Comparison of ENCODE assay signal across 9 cellular contexts in the genomic region with DNA sequence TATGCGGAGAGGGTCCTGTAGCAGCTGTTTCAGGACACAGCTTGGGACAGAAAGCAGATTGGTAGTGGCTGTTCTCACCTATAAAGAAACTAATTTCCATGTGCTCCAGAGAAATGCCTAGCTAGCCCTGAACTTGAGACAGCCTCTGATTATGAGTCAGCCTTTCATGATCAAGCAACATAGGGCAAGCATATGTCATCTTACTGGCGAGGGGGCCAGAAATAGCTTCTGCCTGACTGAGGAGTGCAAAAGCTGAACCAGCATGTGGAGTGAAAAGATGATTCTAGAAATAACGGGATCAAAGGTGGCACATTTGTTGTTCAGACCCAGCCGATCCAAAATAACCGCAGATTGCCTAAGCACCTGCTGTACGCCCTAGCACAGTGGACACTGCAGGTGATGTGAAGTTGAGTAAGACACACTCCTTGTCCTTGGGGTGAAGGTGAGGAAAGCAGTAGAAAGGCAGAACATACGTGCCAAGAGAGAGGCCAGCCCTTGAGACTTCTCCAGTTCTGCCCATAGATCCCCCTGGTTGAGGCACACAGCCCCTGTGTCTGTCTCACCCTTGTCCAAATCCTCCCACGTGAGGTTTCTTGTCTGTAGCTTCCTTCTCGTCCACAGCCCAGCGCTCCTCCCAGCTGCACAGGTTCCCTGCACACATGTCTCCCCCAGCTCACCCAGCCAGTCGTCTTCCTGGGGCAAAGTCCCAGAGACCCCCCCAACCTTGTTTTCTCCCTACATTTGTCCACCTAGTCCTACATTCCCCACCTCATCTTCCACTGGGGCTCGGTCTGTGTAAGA. TPM values are rescaled to one million over a fixed set of nuclear protein-coding genes. Genes with fewer than 3 reads are reported as not detected.
DNase-seq lines count a peak whose midpoint lies in the region; TF ChIP-seq lines count a peak whose summit lies in the region.
"Had no signal": no experiment of that assay in that cellular context is flagged by ENCODE, and none has a peak within 500 bp of the region (broad histone marks: within the 10 kb centered on the region; RNA-seq: fewer than 3 reads in every experiment).

No MANE protein-coding gene starts in this region.

- peak overlapping the region; percentile 70 for H3K27ac Mint-ChIP-seq in HFFc6

- H3K27me3 Mint-ChIP-seq in HFFc6 (ENCODE audit: insufficient read depth): peaks cover 3% of the 10 kb centered on the region

- H3K4me1 ChIP-seq in hepatocyte (ENCODE audit: insufficient read depth) (peaks cover 17% of the 10 kb centered on the region), thyroid gland (peaks cover 15 to 17% of the 10 kb centered on the region in 2 donors)

- no peaks in the 10 kb centered on the region for H3K27me3 ChIP-seq in hepatocyte
- no peaks in the 10 kb centered on the region for H3K27me3 ChIP-seq in thyroid gland
- H3K27me3 ChIP-seq: right atrium auricular region had no signal

- no peaks in the 10 kb centered on the region for H3K9me3 Mint-ChIP-seq in HFFc6

- no peak for TF ChIP-seq POLR2A in thyroid gland (IDR thresholded peaks at IDR 0.05)

- H3K4me2 ChIP-seq in hepatocyte: no peak overlapping the region

- peak overlapping the region; percentile 7 for H3K4me3 Mint-ChIP-seq in HFFc6

- no peaks in the 10 kb centered on the region for H3K36me3 ChIP-seq in hepatocyte (replicated peaks; ENCODE audit: insufficient read depth, low read depth)
- H3K36me3 ChIP-seq in thyroid gland: no peaks in the 10 kb centered on the region
- H3K36me3 ChIP-seq: right atrium auricular region had no signal

- in situ Hi-C loops in SK-MEL-5 (cut with HindIII; ENCODE audit: low pct_unique_long_range_greater_than_20kb, low sequenced_read_pairs): no loop called here

- H3K9me3 ChIP-seq in hepatocyte (ENCODE audit: low read depth): no peaks in the 10 kb centered on the region
- no peaks in the 10 kb centered on the region for H3K9me3 ChIP-seq in thyroid gland
- H3K9me3 ChIP-seq: right atrium auricular region had no signal

- H3K27ac ChIP-seq in hepatocyte (no peak overlapping the region), thyroid gland (no peak overlapping the region)
- H3K27ac ChIP-seq: right atrium auricular region had no signal

- H3K36me3 Mint-ChIP-seq in HFFc6 (ENCODE audit: low read depth): peaks cover 9% of the 10 kb centered on the region

- no peaks in the 10 kb centered on the region for H3K9me2 ChIP-seq in hepatocyte (replicated peaks; ENCODE audit: insufficient read depth)

- H3K4me3 ChIP-seq in hepatocyte (no peak overlapping the region), thyroid gland (replicated peaks in 1 of 3) (no peak overlapping the region)
- H3K4me3 ChIP-seq: right atrium auricular region had no signal

- H4K20me1 ChIP-seq in hepatocyte (ENCODE audit: insufficient read depth, poor library complexity, severe bottlenecking): peaks cover 15% of the 10 kb centered on the region

- TF ChIP-seq CTCF in HFFc6 (IDR thresholded peaks at IDR 0.05) (no peak), hepatocyte (IDR thresholded peaks at IDR 0.05; ENCODE audit: poor library complexity) (no peak), thyroid gland (IDR thresholded peaks at IDR 0.05) (no peak)

- H3K79me2 ChIP-seq in hepatocyte: peaks cover 15% of the 10 kb centered on the region

- no peak overlapping the region for H2AFZ ChIP-seq in hepatocyte

- DNase-seq in COLO829 (ENCODE audit: low spot score): peak; percentile 77
- peak; percentile 89 for DNase-seq in HFFc6
- DNase-seq in SK-MEL-5 (ENCODE audit: low read depth, low spot score): peak; percentile 74
- peak; percentile 47 for DNase-seq in hepatocyte (ENCODE audit: low spot score)
- no peak for DNase-seq in GOT3 (lab: John Stamatoyannopoulos, UW)
- no peak for DNase-seq in COLO668 (lab: John Stamatoyannopoulos, UW; ENCODE audit: unreplicated experiment)
- DNase-seq in thyroid gland: no peak
- DNase-seq in DMS153 (lab: John Stamatoyannopoulos, UW): no peak

- WGBS in hepatocyte (ENCODE audit: low lambda C conversion rate, missing lambda C conversion rate): 77% methylated on average over 12 of the region's 12 CpGs
- WGBS in thyroid gland, 2 donors: 59 to 63% methylated on average over 12 of the region's 12 CpGs

- intact Hi-C loops in thyroid gland (cut with DNase I): no loop called here

- H3K4me1 Mint-ChIP-seq in HFFc6 (ENCODE audit: low read depth): peaks cover 39% of the 10 kb centered on the region

RNA-seq across cellular contexts. Expression of a gene that starts 2.7 kb away (rescaled TPM):
- total RNA-seq in HFFc6 (2021; fragmentation: NEBNext Ultra II Directional; extraction: Animal tissue kit (Norgen Biotek cat#: 25700)): 10 to 100 TPM; 46.7 to 58.1 (median 50.0) TPM
- total RNA-seq in SK-MEL-5 (2014; rRNA removed; shearing (Covaris generic)): 22.9 and 23.0 TPM in 2 replicates
- 85.8 and 86.9 TPM in 2 replicates for polyA plus RNA-seq in SK-MEL-5 (2015; cell fraction: cytosol; rRNA removed)
- 41.2 and 47.0 TPM in 2 replicates for polyA plus RNA-seq in SK-MEL-5 (2015; cell fraction: nucleus; rRNA removed)
- total RNA-seq in hepatocyte: 34.5 and 44.7 TPM in 2 replicates
- 54.0 and 60.3 TPM in 2 replicates for polyA plus RNA-seq in hepatocyte
- total RNA-seq in thyroid gland: 10 to 100 TPM; 52.5 to 83.1 (median 74.4) TPM

RNA-seq across cellular contexts. Expression of a gene that starts 18.1 kb away (rescaled TPM):
- 10 to 100 TPM; 34.3 to 48.1 (median 38.8) TPM for total RNA-seq in HFFc6 (2021; fragmentation: NEBNext Ultra II Directional; extraction: Animal tissue kit (Norgen Biotek cat#: 25700))
- 139 and 161 TPM in 2 replicates for total RNA-seq in SK-MEL-5 (2014; rRNA removed; shearing (Covaris generic))
- polyA plus RNA-seq in SK-MEL-5 (2015; cell fraction: cytosol; rRNA removed): 90.1 and 99.7 TPM in 2 replicates
- 62.8 and 70.5 TPM in 2 replicates for polyA plus RNA-seq in SK-MEL-5 (2015; cell fraction: nucleus; rRNA removed)
- total RNA-seq in hepatocyte (72.8 and 73.6 TPM in 2 replicates), thyroid gland (10 to 100 TPM; 50.4 to 89.9 (median 73.3) TPM)
- polyA plus RNA-seq in hepatocyte: 55.5 and 62.1 TPM in 2 replicates

RNA-seq across cellular contexts. Expression of a gene that starts 38.1 kb away (rescaled TPM):
- 10 to 100 TPM; 54.0 to 66.5 (median 63.8) TPM for total RNA-seq in HFFc6 (2021; fragmentation: NEBNext Ultra II Directional; extraction: Animal tissue kit (Norgen Biotek cat#: 25700))
- total RNA-seq in SK-MEL-5 (2014; rRNA removed; shearing (Covaris generic)): 71.4 and 79.5 TPM in 2 replicates
- 56.8 and 79.0 TPM in 2 replicates for polyA plus RNA-seq in SK-MEL-5 (2015; cell fraction: cytosol; rRNA removed)
- 40.7 and 48.4 TPM in 2 replicates for polyA plus RNA-seq in SK-MEL-5 (2015; cell fraction: nucleus; rRNA removed)
- total RNA-seq in hepatocyte (40.7 and 44.7 TPM in 2 replicates), thyroid gland (10 to 100 TPM; 52.8 to 69.0 (median 55.1) TPM)
- 16.7 TPM in 2 replicates for polyA plus RNA-seq in hepatocyte

Comparison
In these comparisons a context has a peak if more than half of its experiments do, and no peak if none do; other contexts are left out.
1. DNase-seq: peak in COLO829 (single experiment), HFFc6 (single experiment), SK-MEL-5 (single experiment) and hepatocyte (single experiment); none in GOT3 (single experiment), COLO668 (single experiment), thyroid gland (0 of 2) and DMS153 (single experiment).